ENCODE assay signal across 8 cellular contexts in the genomic region with DNA sequence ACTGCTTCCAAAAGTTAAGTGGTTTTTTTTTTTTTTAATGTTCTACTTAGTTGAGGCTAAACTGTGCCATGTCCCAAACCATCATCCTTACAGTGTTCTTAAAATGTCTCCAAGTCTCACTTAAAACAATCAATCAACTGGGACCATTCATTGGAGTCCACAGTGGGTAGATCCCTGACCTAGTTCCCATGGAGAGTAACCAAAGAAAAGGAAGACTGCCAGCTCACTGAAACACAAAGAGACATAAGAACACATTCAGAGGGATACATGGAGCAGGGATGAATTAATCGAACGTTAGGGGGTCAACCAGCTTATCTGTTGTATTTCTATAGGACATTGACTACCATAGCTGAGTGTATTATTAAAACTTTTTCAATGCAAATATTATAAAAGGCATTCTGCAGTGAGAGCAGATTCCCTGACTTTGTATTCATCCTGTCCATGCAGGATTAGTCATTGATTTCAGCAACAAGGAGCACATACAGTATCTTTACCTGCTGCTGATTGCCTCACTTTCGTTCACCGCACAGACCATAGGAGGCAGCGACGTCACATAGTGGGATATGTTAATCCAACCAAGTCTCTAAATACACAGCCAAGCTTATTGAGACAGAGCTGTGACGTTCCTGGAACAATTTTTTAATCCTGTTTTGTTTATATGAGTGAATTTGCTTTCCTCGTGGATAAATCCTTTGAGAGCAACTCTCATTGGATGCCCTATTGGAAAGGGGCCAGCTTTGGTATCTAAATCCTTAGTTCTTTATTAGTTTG.
A peak's percentile ranks its signal among the peaks of the same experiment; 100 is the strongest.
DNase-seq lines count a peak whose midpoint lies in the region; ATAC-seq, FAIRE-seq and TF ChIP-seq lines count a peak whose summit lies in the region.

No MANE protein-coding gene starts in this region.

- no peak for TF ChIP-seq CTCF in chondrocyte (IDR thresholded peaks at IDR 0.05)

- H3K4me3 Mint-ChIP-seq in chondrocyte (ENCODE audit: unreplicated experiment): peak overlapping the region; percentile 60

- peaks cover 1% of the 10 kb centered on the region for H3K27me3 Mint-ChIP-seq in chondrocyte (ENCODE audit: low read depth)

- no peaks in the 10 kb centered on the region for H3K36me3 Mint-ChIP-seq in chondrocyte (ENCODE audit: low read depth)

- no peak for ATAC-seq in GM18867 (IDR thresholded peaks at IDR 0.05; ENCODE audit: unreplicated experiment)
- ATAC-seq in GM18868 (IDR thresholded peaks at IDR 0.05; ENCODE audit: unreplicated experiment): no peak

- TF ChIP-seq POLR2A in GM12892 (IDR thresholded peaks at IDR 0.05; ENCODE audit: low read depth, low read length): no peak

- H3K27ac Mint-ChIP-seq in chondrocyte (ENCODE audit: unreplicated experiment): peak overlapping the region; percentile 39

- FAIRE-seq in GM12892 (lab: Jason Lieb, UNC): no peak

- peaks cover 17% of the 10 kb centered on the region for H3K4me1 Mint-ChIP-seq in chondrocyte (ENCODE audit: low read depth)

- DNase-seq in EH (ENCODE audit: low read depth) (peak; percentile 34), M059J (ENCODE audit: low read depth) (peak; percentile 40), chondrocyte (ENCODE audit: low spot score) (no peak), midbrain (lab: John Stamatoyannopoulos, UW) (peak; percentile 40), GM12892 (ENCODE audit: insufficient read length) (no peak), middle frontal gyrus (ENCODE audit: extremely low spot score, low spot score) (no peak)

- no peaks in the 10 kb centered on the region for H3K9me3 Mint-ChIP-seq in chondrocyte (ENCODE audit: low read depth)

Comparison
In these comparisons a context has a peak if more than half of its experiments do, and no peak if none do; other contexts are left out.
1. DNase-seq: peak in EH (single experiment), M059J (single experiment) and midbrain (single experiment); none in chondrocyte (single experiment), GM12892 (single experiment) and middle frontal gyrus (single experiment).